In genomic region chr22:44931077-44931540, GRCh38 we compare ENCODE assay signal across 13 cellular contexts.
DNase-seq lines count a peak whose midpoint lies in the region; ATAC-seq and TF ChIP-seq lines count a peak whose summit lies in the region.
"Had no signal": no experiment of that assay in that cellular context is flagged by ENCODE, and none has a peak within 500 bp of the region (broad histone marks: within the 10 kb centered on the region; RNA-seq: fewer than 3 reads in every experiment).

No MANE protein-coding gene starts in this region.

- no peak overlapping the region for H3K14ac ChIP-seq in H9 (ENCODE audit: insufficient read depth, low read length)

- H3K27ac Mint-ChIP-seq in mesothelial cell of epicardium: no peak overlapping the region
- peak overlapping the region in 1 of 3 experiments; percentile 44; a peak in 3 of 7 replicates for H3K27ac Mint-ChIP-seq in H9
- H3K27ac Mint-ChIP-seq: activated T-cell treated with anti-CD3 and anti-CD28 coated beads, Interleukin-2, amount 50 U/mL, for 24 hours had no signal

- 89 to 93% methylated on average over 20 to 21 of the region's 26 CpGs for WGBS in mesodermal cell (ENCODE audit: insufficient coverage in 2 of 2), 2 experiments
- WGBS in H9 (ENCODE audit: extremely low coverage, insufficient read length, low lambda C conversion rate): no CpG with 5 or more reads among the region's 26 CpGs

- H3K4me1 Mint-ChIP-seq in mesothelial cell of epicardium: peaks cover 20% of the 10 kb centered on the region
- peaks cover 8 to 19% of the 10 kb centered on the region in 2 experiments; a peak in 3 of 4 replicates for H3K4me1 Mint-ChIP-seq in H9

- no peaks in the 10 kb centered on the region for H3K79me2 ChIP-seq in H9 (ENCODE audit: insufficient read depth, low read length)

- no peak overlapping the region for H2AFZ ChIP-seq in H9 (ENCODE audit: low read length)

- peak; percentile 90 for ATAC-seq in Right ventricle myocardium inferior
- no peak for ATAC-seq in GM18868 (IDR thresholded peaks at IDR 0.05; ENCODE audit: unreplicated experiment)
- no peak for ATAC-seq in HG03469 (IDR thresholded peaks at IDR 0.05; ENCODE audit: unreplicated experiment)
- ATAC-seq: activated CD4-positive, CD25-positive, alpha-beta regulatory T cell treated with anti-CD3 and anti-CD28 coated beads, Interleukin-2, amount 50 U/mL, for 24 hours had no signal

- no peak overlapping the region for H4K91ac ChIP-seq in H9 (ENCODE audit: insufficient read length, low read depth, low read length)

- DNase-seq in SK-N-DZ (ENCODE audit: low spot score) (peak; percentile 37), Right ventricle myocardium inferior (ENCODE audit: missing footprints) (peak; percentile 85), mesothelial cell of epicardium (ENCODE audit: low spot score in 2 of 2, unreplicated experiment in 2 of 2) (no peak), H9 (no peak)
- DNase-seq: activated T-cell treated with anti-CD3 and anti-CD28 coated beads, Interleukin-2, amount 50 U/mL, for 24 hours; Calu3; glutamatergic neuron; MG63; sigmoid colon had no signal

- H3K4me3 Mint-ChIP-seq in mesothelial cell of epicardium (no peak overlapping the region), H9 (no peak overlapping the region)
- H3K4me3 Mint-ChIP-seq: activated T-cell treated with anti-CD3 and anti-CD28 coated beads, Interleukin-2, amount 50 U/mL, for 24 hours had no signal

- no peak overlapping the region for H2BK12ac ChIP-seq in H9 (ENCODE audit: insufficient read length, low read depth, low read length)

- H3K9me3 Mint-ChIP-seq in mesothelial cell of epicardium: no peaks in the 10 kb centered on the region
- H3K9me3 Mint-ChIP-seq in H9: peaks cover 0 to 4% of the 10 kb centered on the region in 2 experiments; a peak in 2 of 5 replicates
- H3K9me3 Mint-ChIP-seq: activated T-cell treated with anti-CD3 and anti-CD28 coated beads, Interleukin-2, amount 50 U/mL, for 24 hours had no signal

- H3K27me3 ChIP-seq in H9 (ENCODE audit: insufficient read depth, low read length): no peaks in the 10 kb centered on the region
- H3K27me3 ChIP-seq: MG63, sigmoid colon had no signal

- H2BK15ac ChIP-seq in H9 (ENCODE audit: low read depth, low read length): no peak overlapping the region

- H3K23me2 ChIP-seq in H9 (ENCODE audit: insufficient read length, low read depth, low read length, poor library complexity, severe bottlenecking): no peaks in the 10 kb centered on the region

- H3K79me1 ChIP-seq in H9 (ENCODE audit: insufficient read depth, low read depth, low read length, poor library complexity, severe bottlenecking): no peaks in the 10 kb centered on the region

- no peak overlapping the region for H2BK20ac ChIP-seq in H9 (ENCODE audit: low read depth, low read length, poor library complexity, severe bottlenecking)

- no peak overlapping the region for H3K9ac ChIP-seq in H9 (ENCODE audit: extremely low read depth, insufficient read length, low read length)

- H3K4me3 ChIP-seq in mesodermal cell (ENCODE audit: extremely low read depth, insufficient read depth, low read length, poor library complexity, severe bottlenecking): no peak overlapping the region
- H3K4me3 ChIP-seq: MG63 had no signal

- H3K4me1 ChIP-seq in mesodermal cell (ENCODE audit: control insufficient read depth, insufficient read depth, low read length, poor library complexity, severe bottlenecking) (peaks cover 10% of the 10 kb centered on the region), H9 (ENCODE audit: insufficient read depth, low read length) (no peaks in the 10 kb centered on the region)

- H3K4ac ChIP-seq in H9 (ENCODE audit: low read depth, low read length): no peak overlapping the region

- no peak overlapping the region for H2BK5ac ChIP-seq in H9 (ENCODE audit: insufficient read length, low read length)

- peaks cover 81% of the 10 kb centered on the region for H3K27me3 Mint-ChIP-seq in mesothelial cell of epicardium (ENCODE audit: low read depth)
- H3K27me3 Mint-ChIP-seq in H9 (ENCODE audit: low read depth): no peaks in the 10 kb centered on the region

- intact Hi-C loops in Right ventricle myocardium inferior (cut with DNase I): no loop called here

- no peak overlapping the region for H3K4me2 ChIP-seq in H9 (ENCODE audit: insufficient read depth, insufficient read length, low read length)

- no peak overlapping the region for H3K18ac ChIP-seq in H9 (ENCODE audit: insufficient read length, low read depth, low read length)

- H3K36me3 Mint-ChIP-seq in mesothelial cell of epicardium (no peaks in the 10 kb centered on the region), H9 (ENCODE audit: insufficient read depth in 1 of 3, low read depth in 3 of 3) (peaks cover 17 to 30% (median 25%) of the 10 kb centered on the region in 3 experiments)

- H4K5ac ChIP-seq in H9 (ENCODE audit: insufficient read length, low read depth, low read length): no peak overlapping the region

- no peak overlapping the region for H3T11ph ChIP-seq in H9 (ENCODE audit: low read length)

- no peak overlapping the region for H4K8ac ChIP-seq in H9 (replicated peaks; ENCODE audit: insufficient read length, low read depth, low read length)

- TF ChIP-seq CTCF in mesothelial cell of epicardium (IDR thresholded peaks at IDR 0.05; ENCODE audit: unreplicated experiment) (no peak), H9 (conservative IDR thresholded peaks at IDR 0.05) (no peak)

- H3K56ac ChIP-seq in H9 (ENCODE audit: insufficient read length, low read depth, low read length): no peak overlapping the region

- no peak overlapping the region for H2AK5ac ChIP-seq in H9 (ENCODE audit: insufficient read length, low read length)

- H3K27ac ChIP-seq in mesodermal cell (ENCODE audit: low read depth, low read length, severe bottlenecking) (peak overlapping the region; percentile 37), H9 (ENCODE audit: insufficient read length, low read depth, low read length) (no peak overlapping the region)
- H3K27ac ChIP-seq: sigmoid colon had no signal

- no peak overlapping the region for H2BK120ac ChIP-seq in H9 (ENCODE audit: low read depth, low read length, poor library complexity, severe bottlenecking)

- H3K36me3 ChIP-seq in mesodermal cell (ENCODE audit: control insufficient read depth, insufficient read depth, low read length): peaks cover 2% of the 10 kb centered on the region
- H3K36me3 ChIP-seq: MG63, sigmoid colon had no signal

- no peaks in the 10 kb centered on the region for H3K9me3 ChIP-seq in mesodermal cell (ENCODE audit: control insufficient read depth, low read length)
- no peaks in the 10 kb centered on the region for H3K9me3 ChIP-seq in H9 (ENCODE audit: control insufficient read depth, low read depth, low read length)
- H3K9me3 ChIP-seq: MG63, sigmoid colon had no signal

- H3K23ac ChIP-seq in H9 (ENCODE audit: insufficient read length, low read depth, low read length): no peak overlapping the region

- no peaks in the 10 kb centered on the region for H4K20me1 ChIP-seq in H9 (ENCODE audit: control insufficient read depth, insufficient read depth, insufficient read length)

Comparison
In these comparisons a context has a peak if more than half of its experiments do, and no peak if none do; other contexts are left out.
1. DNase-seq: peak in SK-N-DZ (single experiment) and Right ventricle myocardium inferior (single experiment); none in mesothelial cell of epicardium (0 of 2) and H9 (single experiment).